In the genomic region with DNA sequence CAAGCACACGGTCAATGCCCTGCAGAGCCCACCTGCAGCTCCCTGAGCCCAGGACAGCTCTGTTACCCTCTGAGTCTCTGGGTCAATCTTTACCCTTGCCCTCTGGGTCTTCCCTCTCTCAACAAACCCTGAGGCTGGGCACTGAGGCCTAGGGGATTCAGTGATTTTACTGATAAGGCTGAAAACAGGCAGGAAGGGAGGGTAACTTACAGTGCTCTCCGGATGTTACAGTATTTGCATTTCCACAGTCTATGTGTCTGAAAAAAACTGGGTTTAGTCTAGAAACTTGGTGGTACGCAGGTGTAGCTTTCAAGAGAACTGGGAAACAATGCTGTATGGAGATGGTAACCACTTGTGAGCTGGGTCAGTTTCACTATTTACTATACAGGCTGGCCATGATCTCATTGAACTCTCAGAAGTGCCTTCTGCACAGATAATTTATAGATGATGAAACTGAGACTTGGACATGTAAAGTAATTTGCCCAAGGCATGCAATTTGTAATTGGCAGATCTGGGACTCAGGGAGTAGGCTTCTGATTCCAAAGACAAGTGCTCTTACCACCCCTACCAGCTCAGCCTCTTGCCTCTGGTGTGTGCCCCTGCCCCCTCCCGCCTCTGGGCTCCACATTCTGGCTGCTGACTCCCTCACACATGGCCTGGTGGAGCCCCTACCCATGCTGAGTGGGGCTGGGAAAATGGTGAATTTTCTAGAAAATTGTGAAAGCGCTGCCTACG, we compare ENCODE assay signal across 9 cellular contexts. TPM values are rescaled to one million over a fixed set of nuclear protein-coding genes. Genes with fewer than 3 reads are reported as not detected.
DNase-seq lines count a peak whose midpoint lies in the region; ATAC-seq and TF ChIP-seq lines count a peak whose summit lies in the region.
"Had no signal": no experiment of that assay in that cellular context is flagged by ENCODE, and none has a peak within 500 bp of the region (broad histone marks: within the 10 kb centered on the region; RNA-seq: fewer than 3 reads in every experiment).

No MANE protein-coding gene starts in this region.

- TF ChIP-seq POLR2A in ovary (IDR thresholded peaks at IDR 0.05) (no peak), uterus (IDR thresholded peaks at IDR 0.05) (no peak)

- no peak overlapping the region for H3K4me2 ChIP-seq in mesenchymal stem cell (ENCODE audit: low read length, poor library complexity, severe bottlenecking)

- peak overlapping the region; percentile 36 for H4K91ac ChIP-seq in mesenchymal stem cell (ENCODE audit: low read length)

- intact Hi-C loops in ovary (cut with DNase I) (no loop called here), uterus (cut with DNase I; ENCODE audit: low total_unique reads) (no loop called here)

- H3K4ac ChIP-seq in mesenchymal stem cell (ENCODE audit: low read depth in 1 of 2, low read length in 2 of 2): no peak overlapping the region

- H3K4me1 ChIP-seq in mesenchymal stem cell (ENCODE audit: control insufficient read depth, insufficient read depth, low read depth, low read length) (peaks cover 2% of the 10 kb centered on the region), ovary (ENCODE audit: insufficient read depth) (no peaks in the 10 kb centered on the region), uterus (no peaks in the 10 kb centered on the region)

- H3K27me3 ChIP-seq in mesenchymal stem cell (ENCODE audit: control insufficient read depth in 1 of 2, insufficient read depth in 1 of 2, low read length in 2 of 2) (peaks cover 10 to 38% of the 10 kb centered on the region in 2 experiments), ovary (no peaks in the 10 kb centered on the region), uterus (no peaks in the 10 kb centered on the region)

- 83% methylated on average over 6 of the region's 6 CpGs for WGBS in mesenchymal stem cell
- 77 to 85% (median 84%) methylated on average over 6 of the region's 6 CpGs for WGBS in ovary, 3 donors

- H3K79me1 ChIP-seq in mesenchymal stem cell (replicated peaks; ENCODE audit: low read length, poor library complexity, severe bottlenecking): no peaks in the 10 kb centered on the region

- H3K4me3 ChIP-seq in mesenchymal stem cell (ENCODE audit: insufficient read depth in 1 of 2, low read depth in 1 of 2, low read length in 2 of 2) (no peak overlapping the region), ovary (no peak overlapping the region), uterus (no peak overlapping the region)

- H3K18ac ChIP-seq in mesenchymal stem cell (ENCODE audit: low read depth in 1 of 2, low read length in 2 of 2): peak overlapping the region in 1 of 2 experiments; percentile 21

- no peak overlapping the region for H3K23ac ChIP-seq in mesenchymal stem cell (ENCODE audit: low read length in 2 of 2)

- H3K9me3 ChIP-seq in mesenchymal stem cell (ENCODE audit: control insufficient read depth, low read length) (no peaks in the 10 kb centered on the region), ovary (no peaks in the 10 kb centered on the region), uterus (no peaks in the 10 kb centered on the region)

- DNase-seq in NCI-H1417 (lab: John Stamatoyannopoulos, UW) (peak in 2 of 3 experiments; percentile 11 to 22), NCI-H1417 treated with DMSO at 0.1 percent for 48 hours (lab: John Stamatoyannopoulos, UW) (no peak), NCI-H69 (lab: John Stamatoyannopoulos, UW) (peak; percentile 21), mesenchymal stem cell (peak; percentile 50), ovary (no peak), uterus (no peak), AML-193 (lab: John Stamatoyannopoulos, UW) (no peak)

- peak overlapping the region; percentile 6 for H2BK15ac ChIP-seq in mesenchymal stem cell (ENCODE audit: low read depth, poor library complexity, severe bottlenecking)

- TF ChIP-seq CTCF in ovary (IDR thresholded peaks at IDR 0.05): no peak
- TF ChIP-seq CTCF in uterus (IDR thresholded peaks at IDR 0.05): no peak

- no peak overlapping the region for H2AFZ ChIP-seq in mesenchymal stem cell (ENCODE audit: low read depth, low read length)

- H3K27ac ChIP-seq in mesenchymal stem cell (ENCODE audit: low read length, poor library complexity, severe bottlenecking): no peak overlapping the region
- H3K27ac ChIP-seq in ovary: no peak overlapping the region
- H3K27ac ChIP-seq in uterus: no peak overlapping the region
- H3K27ac ChIP-seq: 22Rv1 had no signal

- H3K36me3 ChIP-seq in mesenchymal stem cell (ENCODE audit: control insufficient read depth in 1 of 2, insufficient read depth in 2 of 2, low read depth in 1 of 2, low read length in 2 of 2) (no peaks in the 10 kb centered on the region), ovary (no peaks in the 10 kb centered on the region), uterus (no peaks in the 10 kb centered on the region)

- TF ChIP-seq EP300 in ovary (IDR thresholded peaks at IDR 0.05): no peak

- peak; percentile 72 for ATAC-seq in HG02759 (IDR thresholded peaks at IDR 0.05; ENCODE audit: unreplicated experiment)

- H2BK120ac ChIP-seq in mesenchymal stem cell (ENCODE audit: low read depth, low read length): no peak overlapping the region

- no peak overlapping the region for H3K14ac ChIP-seq in mesenchymal stem cell (ENCODE audit: low read length in 2 of 2)

- no peak overlapping the region for H2BK5ac ChIP-seq in mesenchymal stem cell (ENCODE audit: low read depth, low read length, poor library complexity, severe bottlenecking)

- H2AK5ac ChIP-seq in mesenchymal stem cell (ENCODE audit: low read length, severe bottlenecking): no peak overlapping the region

- no peak overlapping the region for H4K8ac ChIP-seq in mesenchymal stem cell (ENCODE audit: low read length)

- no peak overlapping the region for H3K9ac ChIP-seq in mesenchymal stem cell (ENCODE audit: low read length)

- H2BK12ac ChIP-seq in mesenchymal stem cell (ENCODE audit: low read length in 2 of 2): peak overlapping the region; percentile 45 to 73

RNA-seq across cellular contexts. Expression of gene TENT5C, which starts 48.8 kb away (rescaled TPM):
- polyA plus RNA-seq in mesenchymal stem cell (2013, experiment 1 of 2): 1.3 TPM
- polyA plus RNA-seq in mesenchymal stem cell (2013, experiment 2 of 2): 1.3 TPM
- total RNA-seq in ovary (10 to 100 TPM in 5 of 7 donors, 1 to 10 TPM in 2; 6.2 to 24.7 (median 11.4) TPM), uterus (10 to 100 TPM in 1 of 4 donors, 1 to 10 TPM in 3; 2.3 to 22.1 (median 5.1) TPM)
- polyA plus RNA-seq in ovary: 10 to 100 TPM in 1 of 2 donors, 1 to 10 TPM in 1; 2.6 to 11.6 TPM

Comparison
In these comparisons a context has a peak if more than half of its experiments do, and no peak if none do; other contexts are left out.
1. DNase-seq: peak in NCI-H1417 (2 of 3), NCI-H69 (single experiment) and mesenchymal stem cell (single experiment); none in NCI-H1417 treated with DMSO at 0.1 percent for 48 hours (single experiment), ovary (0 of 5), uterus (0 of 2) and AML-193 (0 of 2).